Comparison of ENCODE assay signal across 8 cellular contexts in genomic region chr6:36444470-36444869, GRCh38. TPM values are rescaled to one million over a fixed set of nuclear protein-coding genes. Genes with fewer than 3 reads are reported as not detected.
DNase-seq lines count a peak whose midpoint lies in the region; ATAC-seq and TF ChIP-seq lines count a peak whose summit lies in the region.
"Had no signal": no experiment of that assay in that cellular context is flagged by ENCODE, and none has a peak within 500 bp of the region (broad histone marks: within the 10 kb centered on the region; RNA-seq: fewer than 3 reads in every experiment).

No MANE protein-coding gene starts in this region.

- H4K20me1 ChIP-seq in hepatocyte (ENCODE audit: insufficient read depth, poor library complexity, severe bottlenecking), result no peaks in the 10 kb centered on the region

- H3K27ac ChIP-seq in HEK293 (ENCODE audit: extremely low read depth, low read depth, low read length), result no peak overlapping the region; the same call in 1 of the 2 replicates
- peak overlapping the region; percentile 99 for H3K27ac ChIP-seq in hepatocyte

- intact Hi-C loops in activated T-helper 1 cell treated with anti-CD3 and anti-CD28 coated beads, Interleukin-12 subunit alpha, Interleukin-12 subunit beta, Interleukin-2, Interleukin-4 antibody, amounts not matched to agents 30 ng/mL and 10 ng/mL and 1 ng/mL, durations not matched to agents 14 hours and 24 hours and 36 hours (cut with micrococcal nuclease), result loop anchor here (5.0 kb wide), 2 partner anchors 313 to 322 kb away; no protein-coding TSS in a partner anchor

- CTCF ChIA-PET in HEK293 (lab: Yijun Ruan, JAX), result interaction anchor here (0.8 to 1.5 kb wide), 3 partner anchors 22 to 47 kb away, joined by 3 to 9 read pairs (median 3); no protein-coding TSS in a partner anchor

- peak overlapping the region; percentile 96 for H3K4me3 Mint-ChIP-seq in activated T-helper 1 cell treated with anti-CD3 and anti-CD28 coated beads, Interleukin-12 subunit alpha, Interleukin-12 subunit beta, Interleukin-2, Interleukin-4 antibody, amounts not matched to agents 30 ng/mL and 10 ng/mL and 1 ng/mL, durations not matched to agents 14 hours and 24 hours and 36 hours
- H3K4me3 Mint-ChIP-seq in stimulated activated naive B cell treated with anti-CD40 and anti-IgM and Interleukin-4, amounts not matched to agents 10 μg/mL and 1 μg/mL and 100 μg/mL, for 72 hours, result peak overlapping the region; percentile 92 to 96

- peak overlapping the region; percentile 91 for H3K27ac Mint-ChIP-seq in activated T-helper 1 cell treated with anti-CD3 and anti-CD28 coated beads, Interleukin-12 subunit alpha, Interleukin-12 subunit beta, Interleukin-2, Interleukin-4 antibody, amounts not matched to agents 30 ng/mL and 10 ng/mL and 1 ng/mL, durations not matched to agents 14 hours and 24 hours and 36 hours
- peak overlapping the region; percentile 51 for H3K27ac Mint-ChIP-seq in stimulated activated naive B cell treated with anti-CD40 and anti-IgM and Interleukin-4, amounts not matched to agents 10 μg/mL and 1 μg/mL and 100 μg/mL, for 72 hours

- H3K4me1 ChIP-seq in HEK293 (ENCODE audit: control insufficient read depth, insufficient read depth, low read length) (peaks cover 11% of the 10 kb centered on the region), hepatocyte (ENCODE audit: insufficient read depth) (peaks cover 31% of the 10 kb centered on the region)

- H3K36me3 ChIP-seq in HEK293 (ENCODE audit: control insufficient read depth in 2 of 2, insufficient read depth in 1 of 2, low read length in 2 of 2) (peaks cover 0 to 12% of the 10 kb centered on the region in 2 experiments; a peak in 2 of 3 replicates), hepatocyte (replicated peaks; ENCODE audit: insufficient read depth, low read depth) (no peaks in the 10 kb centered on the region)

- H3K9me3 Mint-ChIP-seq in activated T-helper 1 cell treated with anti-CD3 and anti-CD28 coated beads, Interleukin-12 subunit alpha, Interleukin-12 subunit beta, Interleukin-2, Interleukin-4 antibody, amounts not matched to agents 30 ng/mL and 10 ng/mL and 1 ng/mL, durations not matched to agents 14 hours and 24 hours and 36 hours, result no peaks in the 10 kb centered on the region
- no peaks in the 10 kb centered on the region for H3K9me3 Mint-ChIP-seq in stimulated activated naive B cell treated with anti-CD40 and anti-IgM and Interleukin-4, amounts not matched to agents 10 μg/mL and 1 μg/mL and 100 μg/mL, for 72 hours

- peaks cover 48% of the 10 kb centered on the region for H3K4me1 Mint-ChIP-seq in activated T-helper 1 cell treated with anti-CD3 and anti-CD28 coated beads, Interleukin-12 subunit alpha, Interleukin-12 subunit beta, Interleukin-2, Interleukin-4 antibody, amounts not matched to agents 30 ng/mL and 10 ng/mL and 1 ng/mL, durations not matched to agents 14 hours and 24 hours and 36 hours (ENCODE audit: low read depth)
- H3K4me1 Mint-ChIP-seq in stimulated activated naive B cell treated with anti-CD40 and anti-IgM and Interleukin-4, amounts not matched to agents 10 μg/mL and 1 μg/mL and 100 μg/mL, for 72 hours, result peaks cover 17 to 31% of the 10 kb centered on the region in 2 donors

- no peak for ATAC-seq in stimulated activated naive B cell treated with anti-CD40 and anti-IgM and Interleukin-4, amounts not matched to agents 10 μg/mL and 1 μg/mL and 100 μg/mL, for 72 hours (replicated peaks)
- no peak for ATAC-seq in HG02852 (IDR thresholded peaks at IDR 0.05; ENCODE audit: unreplicated experiment)

- WGBS in hepatocyte (ENCODE audit: low lambda C conversion rate, missing lambda C conversion rate), result 72% methylated on average over 3 of the region's 3 CpGs

- DNase-seq in activated T-helper 1 cell treated with anti-CD3 and anti-CD28 coated beads, Interleukin-12 subunit alpha, Interleukin-12 subunit beta, Interleukin-2, Interleukin-4 antibody, amounts not matched to agents 30 ng/mL and 10 ng/mL and 1 ng/mL, durations not matched to agents 14 hours and 24 hours and 36 hours (ENCODE audit: low spot score), result no peak
- DNase-seq in hepatocyte (ENCODE audit: low spot score) (peak; percentile 25), iPS-NIHi7 (ENCODE audit: extremely low spot score) (no peak), NCI-H774 (lab: John Stamatoyannopoulos, UW) (no peak)
- DNase-seq in stimulated activated naive B cell treated with anti-CD40 and anti-IgM and Interleukin-4, amounts not matched to agents 10 μg/mL and 1 μg/mL and 100 μg/mL, for 72 hours, result no peak

- POLR2A ChIA-PET in HEK293 (lab: Yijun Ruan, JAX), result interaction anchor here (1.5 to 2.5 kb wide), 2 partner anchors 14 to 21 kb away, joined by 4 to 19 read pairs; no protein-coding TSS in a partner anchor

- TF ChIP-seq CTCF in HEK293 (tag by site-specific recombination; IDR thresholded peaks at IDR 0.05), result no peak
- TF ChIP-seq CTCF in hepatocyte (IDR thresholded peaks at IDR 0.05; ENCODE audit: poor library complexity), result no peak

- H3K27me3 Mint-ChIP-seq in activated T-helper 1 cell treated with anti-CD3 and anti-CD28 coated beads, Interleukin-12 subunit alpha, Interleukin-12 subunit beta, Interleukin-2, Interleukin-4 antibody, amounts not matched to agents 30 ng/mL and 10 ng/mL and 1 ng/mL, durations not matched to agents 14 hours and 24 hours and 36 hours (ENCODE audit: insufficient read depth), result no peaks in the 10 kb centered on the region
- H3K27me3 Mint-ChIP-seq in stimulated activated naive B cell treated with anti-CD40 and anti-IgM and Interleukin-4, amounts not matched to agents 10 μg/mL and 1 μg/mL and 100 μg/mL, for 72 hours, result no peaks in the 10 kb centered on the region

- H3K9me3 ChIP-seq in HEK293 (ENCODE audit: control insufficient read depth, insufficient read depth, low read depth, low read length) (no peaks in the 10 kb centered on the region), hepatocyte (ENCODE audit: low read depth) (no peaks in the 10 kb centered on the region)

- no peaks in the 10 kb centered on the region for H3K27me3 ChIP-seq in hepatocyte

- H3K79me2 ChIP-seq in hepatocyte, result peaks cover 64% of the 10 kb centered on the region

- H3K9me2 ChIP-seq in hepatocyte (replicated peaks; ENCODE audit: insufficient read depth), result no peaks in the 10 kb centered on the region

- H2AFZ ChIP-seq in hepatocyte, result no peak overlapping the region

- H3K36me3 Mint-ChIP-seq in activated T-helper 1 cell treated with anti-CD3 and anti-CD28 coated beads, Interleukin-12 subunit alpha, Interleukin-12 subunit beta, Interleukin-2, Interleukin-4 antibody, amounts not matched to agents 30 ng/mL and 10 ng/mL and 1 ng/mL, durations not matched to agents 14 hours and 24 hours and 36 hours (ENCODE audit: low read depth), result peaks cover 21% of the 10 kb centered on the region
- peaks cover 13 to 21% of the 10 kb centered on the region in 2 donors for H3K36me3 Mint-ChIP-seq in stimulated activated naive B cell treated with anti-CD40 and anti-IgM and Interleukin-4, amounts not matched to agents 10 μg/mL and 1 μg/mL and 100 μg/mL, for 72 hours

- H3K4me2 ChIP-seq in hepatocyte, result peak overlapping the region; percentile 72

- peak overlapping the region; percentile 74 for H3K4me3 ChIP-seq in HEK293 (ENCODE audit: low read depth, low read length)
- H3K4me3 ChIP-seq in hepatocyte, result peak overlapping the region; percentile 90

TF ChIP-seq in HEK293, 187 proteins besides CTCF, POLR2A, EP300 and RAD21:
- TF ChIP-seq ZNF274 (IDR thresholded peaks at IDR 0.05; ENCODE audit: low read length) (no peak), ZNF274 (tag by site-specific recombination; IDR thresholded peaks at IDR 0.05; ENCODE audit: borderline replicate concordance) (no peak), ZBTB7A (tag by site-specific recombination; IDR thresholded peaks at IDR 0.05; ENCODE audit: low read depth) (no peak), ZNF223 (tag by site-specific recombination; IDR thresholded peaks at IDR 0.05) (no peak), SCRT2 (tag by site-specific recombination; IDR thresholded peaks at IDR 0.05) (no peak), ZNF266 (tag by site-specific recombination; IDR thresholded peaks at IDR 0.05; ENCODE audit: low read depth) (no peak), ZNF501 (tag by site-specific recombination; IDR thresholded peaks at IDR 0.05) (no peak), ZNF133 (tag by site-specific recombination; IDR thresholded peaks at IDR 0.05) (no peak), ZNF621 (tag by site-specific recombination; IDR thresholded peaks at IDR 0.05) (no peak)

RNA-seq across cellular contexts. Expression of gene KCTD20, which starts 1.7 kb away (rescaled TPM):
- total RNA-seq in activated T-helper 1 cell treated with anti-CD3 and anti-CD28 coated beads, Interleukin-12 subunit alpha, Interleukin-12 subunit beta, Interleukin-2, Interleukin-4 antibody, amounts not matched to agents 30 ng/mL and 10 ng/mL and 1 ng/mL, durations not matched to agents 14 hours and 24 hours and 36 hours, result 62.4 and 62.8 TPM in 2 replicates
- 54.3 and 56.3 TPM in 2 replicates for total RNA-seq in hepatocyte
- 21.4 and 27.4 TPM in 2 replicates for polyA plus RNA-seq in hepatocyte

RNA-seq across cellular contexts. Expression of gene PXT1, which starts 1.8 kb away (rescaled TPM):
- total RNA-seq in activated T-helper 1 cell treated with anti-CD3 and anti-CD28 coated beads, Interleukin-12 subunit alpha, Interleukin-12 subunit beta, Interleukin-2, Interleukin-4 antibody, amounts not matched to agents 30 ng/mL and 10 ng/mL and 1 ng/mL, durations not matched to agents 14 hours and 24 hours and 36 hours, result 0.16 and 0.29 TPM in 2 replicates
- total RNA-seq in hepatocyte, result not detected in 2 replicates
- polyA plus RNA-seq in hepatocyte, result not detected in 2 replicates

RNA-seq across cellular contexts. Expression of gene ETV7, which starts 57.0 kb away (rescaled TPM):
- 0.47 and 0.88 TPM in 2 replicates for total RNA-seq in activated T-helper 1 cell treated with anti-CD3 and anti-CD28 coated beads, Interleukin-12 subunit alpha, Interleukin-12 subunit beta, Interleukin-2, Interleukin-4 antibody, amounts not matched to agents 30 ng/mL and 10 ng/mL and 1 ng/mL, durations not matched to agents 14 hours and 24 hours and 36 hours
- total RNA-seq in hepatocyte, result 0.88 and 1.2 TPM in 2 replicates
- 0.60 and 1.2 TPM in 2 replicates for polyA plus RNA-seq in hepatocyte
- total RNA-seq: myocyte had no signal
